Comparison of ENCODE assay signal across 17 cellular contexts in the genomic region with DNA sequence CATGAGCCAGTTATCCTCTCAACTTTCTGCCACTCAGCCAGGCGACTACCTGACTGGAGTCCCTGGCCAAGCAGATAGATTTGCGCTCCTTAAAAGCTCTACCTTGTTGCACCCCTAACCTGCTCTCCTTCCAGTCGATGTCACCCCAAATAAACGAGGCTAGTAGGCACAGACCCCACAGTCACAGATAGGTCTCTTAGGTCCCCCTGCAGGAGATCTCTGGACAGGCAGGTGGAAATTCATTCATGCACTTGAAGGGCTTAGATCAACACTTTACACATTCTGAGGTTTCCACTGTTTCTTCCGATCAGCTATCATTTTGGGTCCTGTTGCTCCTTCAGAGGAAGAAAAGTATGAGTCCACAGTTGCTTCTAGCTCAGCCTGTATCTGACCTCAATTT.
DNase-seq lines count a peak whose midpoint lies in the region; ATAC-seq and TF ChIP-seq lines count a peak whose summit lies in the region.
"Had no signal": no experiment of that assay in that cellular context is flagged by ENCODE, and none has a peak within 500 bp of the region (broad histone marks: within the 10 kb centered on the region; RNA-seq: fewer than 3 reads in every experiment).

No MANE protein-coding gene starts in this region.

- H3K9me3 Mint-ChIP-seq in activated naive CD4-positive, alpha-beta T cell treated with anti-CD3 and anti-CD28 coated beads, Interleukin-2, amount 10 ng/mL, durations not matched to agents 7 days and 5 days = no peaks in the 10 kb centered on the region
- H3K9me3 Mint-ChIP-seq in stimulated activated naive B cell treated with anti-CD40 and anti-IgM and Interleukin-4, amounts not matched to agents 10 μg/mL and 1 μg/mL and 100 μg/mL, for 72 hours = no peaks in the 10 kb centered on the region
- H3K9me3 Mint-ChIP-seq: T-cell had no signal

- DNase-seq in activated naive CD4-positive, alpha-beta T cell treated with anti-CD3 and anti-CD28 coated beads, Interleukin-2, amount 10 ng/mL, durations not matched to agents 7 days and 5 days = peak; percentile 27
- no peak for DNase-seq in activated naive CD4-positive, alpha-beta T cell treated with Interleukin-2 at 50 U/mL for 16 hours
- DNase-seq in HuH-7 (ENCODE audit: low spot score) (peak; percentile 9), astrocyte of the spinal cord (ENCODE audit: low read depth, low spot score) (no peak), NCI-H526 treated with DMSO at 0.1 percent for 48 hours (lab: John Stamatoyannopoulos, UW) (no peak)
- DNase-seq in stimulated activated naive B cell treated with anti-CD40 and anti-IgM and Interleukin-4, amounts not matched to agents 10 μg/mL and 1 μg/mL and 100 μg/mL, for 72 hours = no peak
- DNase-seq: activated T-cell treated with anti-CD3 and anti-CD28 coated beads for 4 hours; COR-L47; pancreas; stimulated activated CD4-positive, alpha-beta T cell treated with anti-CD3 and anti-CD28 coated beads, Interleukin-2, amount 100 ng/mL, for 48 hours; substantia nigra had no signal

- TF ChIP-seq CTCF in astrocyte of the spinal cord (IDR thresholded peaks at IDR 0.05; ENCODE audit: low read depth, low read length) = peak; percentile 12

- no peak overlapping the region for H3K4me3 ChIP-seq in astrocyte of the spinal cord (ENCODE audit: low read depth, low read length)
- H3K4me3 ChIP-seq: GM12878, K562, pancreas had no signal

- in situ Hi-C loops in astrocyte of the spinal cord (cut with HindIII; ENCODE audit: low sequenced_read_pairs) = no loop called here

- no peak overlapping the region for H3K4me3 Mint-ChIP-seq in activated naive CD4-positive, alpha-beta T cell treated with anti-CD3 and anti-CD28 coated beads, Interleukin-2, amount 10 ng/mL, durations not matched to agents 7 days and 5 days
- H3K4me3 Mint-ChIP-seq in stimulated activated naive B cell treated with anti-CD40 and anti-IgM and Interleukin-4, amounts not matched to agents 10 μg/mL and 1 μg/mL and 100 μg/mL, for 72 hours = no peak overlapping the region
- H3K4me3 Mint-ChIP-seq: activated naive CD8-positive, alpha-beta T cell; T-cell had no signal

- H3K36me3 Mint-ChIP-seq in activated naive CD4-positive, alpha-beta T cell treated with anti-CD3 and anti-CD28 coated beads, Interleukin-2, amount 10 ng/mL, durations not matched to agents 7 days and 5 days = no peaks in the 10 kb centered on the region
- H3K36me3 Mint-ChIP-seq in stimulated activated naive B cell treated with anti-CD40 and anti-IgM and Interleukin-4, amounts not matched to agents 10 μg/mL and 1 μg/mL and 100 μg/mL, for 72 hours = no peaks in the 10 kb centered on the region
- H3K36me3 Mint-ChIP-seq: activated naive CD8-positive, alpha-beta T cell; T-cell had no signal

- CTCF ChIA-PET in activated naive CD4-positive, alpha-beta T cell treated with anti-CD3 and anti-CD28 coated beads, Interleukin-2, amount 10 ng/mL, durations not matched to agents 7 days and 5 days (lab: Charles Lee) = interaction anchor here (0.6 to 2.9 kb wide), 5 partner anchors 17 to 413 kb away, joined by 3 to 16 read pairs (median 7); no protein-coding TSS in a partner anchor

- no peaks in the 10 kb centered on the region for H3K27me3 Mint-ChIP-seq in activated naive CD4-positive, alpha-beta T cell treated with anti-CD3 and anti-CD28 coated beads, Interleukin-2, amount 10 ng/mL, durations not matched to agents 7 days and 5 days
- H3K27me3 Mint-ChIP-seq in stimulated activated naive B cell treated with anti-CD40 and anti-IgM and Interleukin-4, amounts not matched to agents 10 μg/mL and 1 μg/mL and 100 μg/mL, for 72 hours = no peaks in the 10 kb centered on the region
- H3K27me3 Mint-ChIP-seq: activated naive CD8-positive, alpha-beta T cell; T-cell had no signal

- peaks cover 10% of the 10 kb centered on the region for H3K4me1 Mint-ChIP-seq in activated naive CD4-positive, alpha-beta T cell treated with anti-CD3 and anti-CD28 coated beads, Interleukin-2, amount 10 ng/mL, durations not matched to agents 7 days and 5 days
- no peaks in the 10 kb centered on the region for H3K4me1 Mint-ChIP-seq in stimulated activated naive B cell treated with anti-CD40 and anti-IgM and Interleukin-4, amounts not matched to agents 10 μg/mL and 1 μg/mL and 100 μg/mL, for 72 hours

- no peak overlapping the region for H3K27ac Mint-ChIP-seq in activated naive CD4-positive, alpha-beta T cell treated with anti-CD3 and anti-CD28 coated beads, Interleukin-2, amount 10 ng/mL, durations not matched to agents 7 days and 5 days
- peak overlapping the region; percentile 16 for H3K27ac Mint-ChIP-seq in stimulated activated naive B cell treated with anti-CD40 and anti-IgM and Interleukin-4, amounts not matched to agents 10 μg/mL and 1 μg/mL and 100 μg/mL, for 72 hours
- H3K27ac Mint-ChIP-seq: activated naive CD8-positive, alpha-beta T cell; T-cell had no signal

- no peak for ATAC-seq in stimulated activated naive B cell treated with anti-CD40 and anti-IgM and Interleukin-4, amounts not matched to agents 10 μg/mL and 1 μg/mL and 100 μg/mL, for 72 hours (replicated peaks)
- ATAC-seq in GM19397 (IDR thresholded peaks at IDR 0.05; ENCODE audit: unreplicated experiment) = no peak
- ATAC-seq in GM19023 (IDR thresholded peaks at IDR 0.05; ENCODE audit: unreplicated experiment) = no peak
- ATAC-seq: GM12878, K562, pancreas, T-cell had no signal

Comparison
In these comparisons a context has a peak if more than half of its experiments do, and no peak if none do; other contexts are left out.
1. DNase-seq: peak in activated naive CD4-positive, alpha-beta T cell treated with anti-CD3 and anti-CD28 coated beads, Interleukin-2, amount 10 ng/mL, durations not matched to agents 7 days and 5 days (single experiment) and HuH-7 (single experiment); none in activated naive CD4-positive, alpha-beta T cell treated with Interleukin-2 at 50 U/mL for 16 hours (single experiment), astrocyte of the spinal cord (single experiment), stimulated activated naive B cell treated with anti-CD40 and anti-IgM and Interleukin-4, amounts not matched to agents 10 μg/mL and 1 μg/mL and 100 μg/mL, for 72 hours (single experiment) and NCI-H526 treated with DMSO at 0.1 percent for 48 hours (single experiment).